ENCODE assay signal across 8 cellular contexts in genomic region chr22:46335201-46336118, GRCh38. TPM values are rescaled to one million over a fixed set of nuclear protein-coding genes. Genes with fewer than 3 reads are reported as not detected.
DNase-seq lines count a peak whose midpoint lies in the region; ATAC-seq, FAIRE-seq and TF ChIP-seq lines count a peak whose summit lies in the region.

TSS of gene TRMU (plus strand) at chr22:46335714. CDS start at chr22:46335765, 51 bp downstream.

- H3K9me3 Mint-ChIP-seq in naive thymus-derived CD8-positive, alpha-beta T cell, result no peaks in the 10 kb centered on the region
- H3K9me3 Mint-ChIP-seq in stimulated activated naive B cell treated with anti-CD40 and anti-IgM and Interleukin-4, amounts not matched to agents 10 μg/mL and 1 μg/mL and 100 μg/mL, for 72 hours, result no peaks in the 10 kb centered on the region

- H3K36me3 Mint-ChIP-seq in naive thymus-derived CD8-positive, alpha-beta T cell, result peaks cover 0 to 33% (median 9%) of the 10 kb centered on the region in 3 donors
- peaks cover 29% of the 10 kb centered on the region in 2 donors for H3K36me3 Mint-ChIP-seq in stimulated activated naive B cell treated with anti-CD40 and anti-IgM and Interleukin-4, amounts not matched to agents 10 μg/mL and 1 μg/mL and 100 μg/mL, for 72 hours

- peak within 1 kb of the TSS; percentile 89 to 97 (median 95) for H3K4me3 Mint-ChIP-seq in naive thymus-derived CD8-positive, alpha-beta T cell
- peak within 1 kb of the TSS; percentile 89 to 93 for H3K4me3 Mint-ChIP-seq in stimulated activated naive B cell treated with anti-CD40 and anti-IgM and Interleukin-4, amounts not matched to agents 10 μg/mL and 1 μg/mL and 100 μg/mL, for 72 hours

- POLR2A ChIA-PET in naive thymus-derived CD8-positive, alpha-beta T cell (lab: Charles Lee), result interaction anchor here (1.0 to 2.0 kb wide), 3 partner anchors 39 to 323 kb away, joined by 3 to 9 read pairs (median 4); no protein-coding TSS in a partner anchor

- H3K4me1 Mint-ChIP-seq in naive thymus-derived CD8-positive, alpha-beta T cell, result peaks cover 24 to 44% (median 36%) of the 10 kb centered on the region in 4 donors
- peaks cover 24 to 38% of the 10 kb centered on the region in 2 donors for H3K4me1 Mint-ChIP-seq in stimulated activated naive B cell treated with anti-CD40 and anti-IgM and Interleukin-4, amounts not matched to agents 10 μg/mL and 1 μg/mL and 100 μg/mL, for 72 hours

- DNase-seq in COLO829 (ENCODE audit: low spot score) (peak; percentile 93), GM20000 (ENCODE audit: low spot score) (peak; percentile 99), HUDEP-2 (lab: John Stamatoyannopoulos, UW; ENCODE audit: unreplicated experiment in 76 of 76) (peak in 70 of 76 experiments; percentile 19 to 80 (median 66)), RCC 7860 (ENCODE audit: low spot score) (peak; percentile 68), fibroblast of mammary gland (ENCODE audit: low read depth) (peak; percentile 78)
- peak; percentile 40 to 64 for DNase-seq in activated T-helper 1 cell treated with anti-CD3 and anti-CD28 coated beads, Interleukin-2, amount 50 U/mL, for 16 hours (ENCODE audit: low read depth in 1 of 2, low spot score in 1 of 2)
- DNase-seq in naive thymus-derived CD8-positive, alpha-beta T cell, result peak; percentile 39 to 72 (median 62)
- peak; percentile 79 for DNase-seq in stimulated activated naive B cell treated with anti-CD40 and anti-IgM and Interleukin-4, amounts not matched to agents 10 μg/mL and 1 μg/mL and 100 μg/mL, for 72 hours

- peak within 1 kb of the TSS; percentile 83 for H3K4me3 ChIP-seq in fibroblast of mammary gland (ENCODE audit: control insufficient read depth, low read depth, low read length)

- no peaks in the 10 kb centered on the region for H3K27me3 Mint-ChIP-seq in naive thymus-derived CD8-positive, alpha-beta T cell
- H3K27me3 Mint-ChIP-seq in stimulated activated naive B cell treated with anti-CD40 and anti-IgM and Interleukin-4, amounts not matched to agents 10 μg/mL and 1 μg/mL and 100 μg/mL, for 72 hours, result no peaks in the 10 kb centered on the region

- no peak for FAIRE-seq in RCC 7860 (lab: Jason Lieb, UNC)

- TF ChIP-seq CTCF in GM20000 (IDR thresholded peaks at IDR 0.05; ENCODE audit: extremely low read depth, missing control alignments), result no peak
- TF ChIP-seq CTCF in fibroblast of mammary gland (conservative IDR thresholded peaks at IDR 0.05; ENCODE audit: control insufficient read depth, insufficient read depth, low read depth, low read length), result no peak

- ATAC-seq in naive thymus-derived CD8-positive, alpha-beta T cell, result peak; percentile 77 to 89
- ATAC-seq in stimulated activated naive B cell treated with anti-CD40 and anti-IgM and Interleukin-4, amounts not matched to agents 10 μg/mL and 1 μg/mL and 100 μg/mL, for 72 hours (replicated peaks), result peak; percentile 94 to 95

- peak within 1 kb of the TSS; percentile 92 to 98 (median 94) for H3K27ac Mint-ChIP-seq in naive thymus-derived CD8-positive, alpha-beta T cell
- H3K27ac Mint-ChIP-seq in stimulated activated naive B cell treated with anti-CD40 and anti-IgM and Interleukin-4, amounts not matched to agents 10 μg/mL and 1 μg/mL and 100 μg/mL, for 72 hours, result peak within 1 kb of the TSS; percentile 97

RNA-seq across cellular contexts. Expression of gene TRMU, which starts in this region (rescaled TPM):
- 10 to 100 TPM; 88.2 to 91.7 TPM for total RNA-seq in naive thymus-derived CD8-positive, alpha-beta T cell
- polyA plus RNA-seq in naive thymus-derived CD8-positive, alpha-beta T cell, result 10 to 100 TPM; 14.6 to 17.3 (median 15.5) TPM

Comparison
In these comparisons a context has a peak if more than half of its experiments do, and no peak if none do; other contexts are left out.
1. Peak in every context shown above with its lines: DNase-seq, ATAC-seq and H3K4me3 ChIP-seq.